In the genomic region with DNA sequence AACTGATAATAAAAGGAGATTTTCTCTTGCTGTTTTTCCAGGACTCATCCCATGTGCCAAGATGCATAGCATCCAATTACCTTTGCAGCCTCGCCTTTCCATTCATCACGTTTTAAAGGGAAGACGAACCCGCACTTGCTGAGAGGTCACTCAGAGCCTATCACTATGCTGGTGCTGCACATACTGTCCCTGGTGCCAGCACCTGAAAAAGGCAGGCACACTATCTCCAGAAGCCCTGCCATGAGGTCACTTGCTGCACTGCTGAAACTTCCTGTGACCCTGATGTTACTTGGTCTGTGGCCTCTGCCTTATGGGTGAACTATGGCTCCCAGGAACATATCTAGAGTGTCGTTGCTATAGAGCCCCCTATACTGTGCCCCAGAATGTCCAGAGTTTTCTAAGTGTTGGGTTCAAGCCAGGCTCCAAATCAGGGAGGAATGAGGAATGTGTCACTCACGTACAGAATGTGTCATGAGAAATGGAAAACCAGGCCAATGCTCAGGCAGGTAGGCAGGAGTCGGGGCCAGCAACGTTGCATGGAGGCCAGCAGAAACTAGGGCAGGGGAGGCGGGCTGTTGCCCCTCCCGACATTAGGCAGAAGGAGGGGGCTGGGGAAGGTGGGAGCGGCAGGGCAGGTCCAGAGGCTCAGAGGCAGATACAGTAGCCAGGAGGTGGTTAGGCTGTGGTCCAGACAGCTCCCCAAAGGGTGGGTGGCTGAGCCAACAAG, we compare ENCODE assay signal across 1 cellular context.
TF ChIP-seq lines count a peak whose summit lies in the region.

No MANE protein-coding gene starts in this region.

TF ChIP-seq in GM23338, 12 proteins besides CTCF, POLR2A, EP300 and RAD21 (continued from another document):
- TF ChIP-seq, protein P1, sequence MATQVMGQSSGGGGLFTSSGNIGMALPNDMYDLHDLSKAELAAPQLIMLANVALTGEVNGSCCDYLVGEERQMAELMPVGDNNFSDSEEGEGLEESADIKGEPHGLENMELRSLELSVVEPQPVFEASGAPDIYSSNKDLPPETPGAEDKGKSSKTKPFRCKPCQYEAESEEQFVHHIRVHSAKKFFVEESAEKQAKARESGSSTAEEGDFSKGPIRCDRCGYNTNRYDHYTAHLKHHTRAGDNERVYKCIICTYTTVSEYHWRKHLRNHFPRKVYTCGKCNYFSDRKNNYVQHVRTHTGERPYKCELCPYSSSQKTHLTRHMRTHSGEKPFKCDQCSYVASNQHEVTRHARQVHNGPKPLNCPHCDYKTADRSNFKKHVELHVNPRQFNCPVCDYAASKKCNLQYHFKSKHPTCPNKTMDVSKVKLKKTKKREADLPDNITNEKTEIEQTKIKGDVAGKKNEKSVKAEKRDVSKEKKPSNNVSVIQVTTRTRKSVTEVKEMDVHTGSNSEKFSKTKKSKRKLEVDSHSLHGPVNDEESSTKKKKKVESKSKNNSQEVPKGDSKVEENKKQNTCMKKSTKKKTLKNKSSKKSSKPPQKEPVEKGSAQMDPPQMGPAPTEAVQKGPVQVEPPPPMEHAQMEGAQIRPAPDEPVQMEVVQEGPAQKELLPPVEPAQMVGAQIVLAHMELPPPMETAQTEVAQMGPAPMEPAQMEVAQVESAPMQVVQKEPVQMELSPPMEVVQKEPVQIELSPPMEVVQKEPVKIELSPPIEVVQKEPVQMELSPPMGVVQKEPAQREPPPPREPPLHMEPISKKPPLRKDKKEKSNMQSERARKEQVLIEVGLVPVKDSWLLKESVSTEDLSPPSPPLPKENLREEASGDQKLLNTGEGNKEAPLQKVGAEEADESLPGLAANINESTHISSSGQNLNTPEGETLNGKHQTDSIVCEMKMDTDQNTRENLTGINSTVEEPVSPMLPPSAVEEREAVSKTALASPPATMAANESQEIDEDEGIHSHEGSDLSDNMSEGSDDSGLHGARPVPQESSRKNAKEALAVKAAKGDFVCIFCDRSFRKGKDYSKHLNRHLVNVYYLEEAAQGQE (IDR thresholded peaks at IDR 0.05; ENCODE audit: unreplicated experiment): no peak
- TF ChIP-seq STAT1 (IDR thresholded peaks at IDR 0.05; ENCODE audit: unreplicated experiment) (no peak), ZNF331 (CRISPR knock-in tag; IDR thresholded peaks at IDR 0.05; ENCODE audit: low read depth) (no peak), JUNB (IDR thresholded peaks at IDR 0.05; ENCODE audit: unreplicated experiment) (no peak), EZH2phosphoT487 (IDR thresholded peaks at IDR 0.05; ENCODE audit: unreplicated experiment) (no peak), CREB1 (CRISPR knock-in tag; IDR thresholded peaks at IDR 0.05; ENCODE audit: low read depth) (no peak), NANOG (IDR thresholded peaks at IDR 0.05; ENCODE audit: borderline replicate concordance) (no peak), ZNF114 (CRISPR knock-in tag; IDR thresholded peaks at IDR 0.05) (no peak)
- TF ChIP-seq, protein P2, sequence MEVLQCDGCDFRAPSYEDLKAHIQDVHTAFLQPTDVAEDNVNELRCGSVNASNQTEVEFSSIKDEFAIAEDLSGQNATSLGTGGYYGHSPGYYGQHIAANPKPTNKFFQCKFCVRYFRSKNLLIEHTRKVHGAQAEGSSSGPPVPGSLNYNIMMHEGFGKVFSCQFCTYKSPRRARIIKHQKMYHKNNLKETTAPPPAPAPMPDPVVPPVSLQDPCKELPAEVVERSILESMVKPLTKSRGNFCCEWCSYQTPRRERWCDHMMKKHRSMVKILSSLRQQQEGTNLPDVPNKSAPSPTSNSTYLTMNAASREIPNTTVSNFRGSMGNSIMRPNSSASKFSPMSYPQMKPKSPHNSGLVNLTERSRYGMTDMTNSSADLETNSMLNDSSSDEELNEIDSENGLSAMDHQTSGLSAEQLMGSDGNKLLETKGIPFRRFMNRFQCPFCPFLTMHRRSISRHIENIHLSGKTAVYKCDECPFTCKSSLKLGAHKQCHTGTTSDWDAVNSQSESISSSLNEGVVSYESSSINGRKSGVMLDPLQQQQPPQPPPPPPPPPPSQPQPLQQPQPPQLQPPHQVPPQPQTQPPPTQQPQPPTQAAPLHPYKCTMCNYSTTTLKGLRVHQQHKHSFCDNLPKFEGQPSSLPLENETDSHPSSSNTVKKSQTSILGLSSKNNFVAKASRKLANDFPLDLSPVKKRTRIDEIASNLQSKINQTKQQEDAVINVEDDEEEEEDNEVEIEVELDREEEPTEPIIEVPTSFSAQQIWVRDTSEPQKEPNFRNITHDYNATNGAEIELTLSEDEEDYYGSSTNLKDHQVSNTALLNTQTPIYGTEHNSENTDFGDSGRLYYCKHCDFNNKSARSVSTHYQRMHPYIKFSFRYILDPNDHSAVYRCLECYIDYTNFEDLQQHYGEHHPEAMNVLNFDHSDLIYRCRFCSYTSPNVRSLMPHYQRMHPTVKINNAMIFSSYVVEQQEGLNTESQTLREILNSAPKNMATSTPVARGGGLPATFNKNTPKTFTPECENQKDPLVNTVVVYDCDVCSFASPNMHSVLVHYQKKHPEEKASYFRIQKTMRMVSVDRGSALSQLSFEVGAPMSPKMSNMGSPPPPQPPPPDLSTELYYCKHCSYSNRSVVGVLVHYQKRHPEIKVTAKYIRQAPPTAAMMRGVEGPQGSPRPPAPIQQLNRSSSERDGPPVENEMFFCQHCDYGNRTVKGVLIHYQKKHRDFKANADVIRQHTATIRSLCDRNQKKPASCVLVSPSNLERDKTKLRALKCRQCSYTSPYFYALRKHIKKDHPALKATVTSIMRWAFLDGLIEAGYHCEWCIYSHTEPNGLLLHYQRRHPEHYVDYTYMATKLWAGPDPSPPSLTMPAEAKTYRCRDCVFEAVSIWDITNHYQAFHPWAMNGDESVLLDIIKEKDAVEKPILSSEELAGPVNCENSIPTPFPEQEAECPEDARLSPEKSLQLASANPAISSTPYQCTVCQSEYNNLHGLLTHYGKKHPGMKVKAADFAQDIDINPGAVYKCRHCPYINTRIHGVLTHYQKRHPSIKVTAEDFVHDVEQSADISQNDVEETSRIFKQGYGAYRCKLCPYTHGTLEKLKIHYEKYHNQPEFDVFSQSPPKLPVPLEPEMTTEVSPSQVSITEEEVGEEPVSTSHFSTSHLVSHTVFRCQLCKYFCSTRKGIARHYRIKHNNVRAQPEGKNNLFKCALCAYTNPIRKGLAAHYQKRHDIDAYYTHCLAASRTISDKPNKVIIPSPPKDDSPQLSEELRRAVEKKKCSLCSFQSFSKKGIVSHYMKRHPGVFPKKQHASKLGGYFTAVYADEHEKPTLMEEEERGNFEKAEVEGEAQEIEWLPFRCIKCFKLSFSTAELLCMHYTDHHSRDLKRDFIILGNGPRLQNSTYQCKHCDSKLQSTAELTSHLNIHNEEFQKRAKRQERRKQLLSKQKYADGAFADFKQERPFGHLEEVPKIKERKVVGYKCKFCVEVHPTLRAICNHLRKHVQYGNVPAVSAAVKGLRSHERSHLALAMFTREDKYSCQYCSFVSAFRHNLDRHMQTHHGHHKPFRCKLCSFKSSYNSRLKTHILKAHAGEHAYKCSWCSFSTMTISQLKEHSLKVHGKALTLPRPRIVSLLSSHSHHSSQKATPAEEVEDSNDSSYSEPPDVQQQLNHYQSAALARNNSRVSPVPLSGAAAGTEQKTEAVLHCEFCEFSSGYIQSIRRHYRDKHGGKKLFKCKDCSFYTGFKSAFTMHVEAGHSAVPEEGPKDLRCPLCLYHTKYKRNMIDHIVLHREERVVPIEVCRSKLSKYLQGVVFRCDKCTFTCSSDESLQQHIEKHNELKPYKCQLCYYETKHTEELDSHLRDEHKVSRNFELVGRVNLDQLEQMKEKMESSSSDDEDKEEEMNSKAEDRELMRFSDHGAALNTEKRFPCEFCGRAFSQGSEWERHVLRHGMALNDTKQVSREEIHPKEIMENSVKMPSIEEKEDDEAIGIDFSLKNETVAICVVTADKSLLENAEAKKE (CRISPR knock-in tag; IDR thresholded peaks at IDR 0.05): no peak
- TF ChIP-seq, protein P3, sequence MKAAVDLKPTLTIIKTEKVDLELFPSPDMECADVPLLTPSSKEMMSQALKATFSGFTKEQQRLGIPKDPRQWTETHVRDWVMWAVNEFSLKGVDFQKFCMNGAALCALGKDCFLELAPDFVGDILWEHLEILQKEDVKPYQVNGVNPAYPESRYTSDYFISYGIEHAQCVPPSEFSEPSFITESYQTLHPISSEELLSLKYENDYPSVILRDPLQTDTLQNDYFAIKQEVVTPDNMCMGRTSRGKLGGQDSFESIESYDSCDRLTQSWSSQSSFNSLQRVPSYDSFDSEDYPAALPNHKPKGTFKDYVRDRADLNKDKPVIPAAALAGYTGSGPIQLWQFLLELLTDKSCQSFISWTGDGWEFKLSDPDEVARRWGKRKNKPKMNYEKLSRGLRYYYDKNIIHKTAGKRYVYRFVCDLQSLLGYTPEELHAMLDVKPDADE (IDR thresholded peaks at IDR 0.05): no peak
